Comparison of ENCODE assay signal across 17 cellular contexts in the genomic region with DNA sequence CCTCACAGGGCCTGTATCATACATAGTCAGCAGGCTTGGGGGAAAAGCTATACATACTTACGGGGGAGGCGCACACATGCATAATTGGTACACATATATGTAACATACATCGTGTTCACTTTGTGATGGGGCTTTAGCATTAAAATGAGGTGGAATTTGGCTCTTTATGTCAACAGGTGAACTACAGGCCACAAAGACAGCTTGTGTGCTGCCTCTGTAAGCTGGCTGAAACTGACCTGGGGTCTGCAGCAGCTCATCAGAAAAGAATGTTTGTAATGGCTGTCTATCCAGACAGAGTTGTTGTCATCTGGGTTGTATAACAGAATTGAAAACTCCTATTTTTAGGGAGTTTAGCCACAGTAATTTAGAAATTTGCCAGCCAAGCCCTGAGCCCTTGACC. TPM values are rescaled to one million over a fixed set of nuclear protein-coding genes. Genes with fewer than 3 reads are reported as not detected.
DNase-seq lines count a peak whose midpoint lies in the region; ATAC-seq, FAIRE-seq and TF ChIP-seq lines count a peak whose summit lies in the region.
"Had no signal": no experiment of that assay in that cellular context is flagged by ENCODE, and none has a peak within 500 bp of the region (broad histone marks: within the 10 kb centered on the region; RNA-seq: fewer than 3 reads in every experiment).

No MANE protein-coding gene starts in this region.

- no peak overlapping the region for H2AFZ ChIP-seq in GM23338

- H3K27me3 Mint-ChIP-seq in GM23338 (ENCODE audit: insufficient read depth, low read depth, poor library complexity), result peaks cover 12% of the 10 kb centered on the region
- H3K27me3 Mint-ChIP-seq in T-helper 17 cell, result peaks cover 6% of the 10 kb centered on the region

- no peak for ATAC-seq in GM23338
- ATAC-seq in Panc1, result no peak
- no peak for ATAC-seq in T-helper 17 cell
- ATAC-seq: GM12878, HCT116, K562 had no signal

- H3K4me3 Mint-ChIP-seq in GM23338 (no peak overlapping the region), T-helper 17 cell (no peak overlapping the region)

- no peaks in the 10 kb centered on the region for H4K20me1 ChIP-seq in GM23338 (replicated peaks; ENCODE audit: insufficient read depth)
- H4K20me1 ChIP-seq: BLaER1 treated with 17β-estradiol and CSF1 and Interleukin-3, amounts not matched to agents 10 nM and 100 nM had no signal

- intact Hi-C loops in Panc1 (cut with micrococcal nuclease; ENCODE audit: unreplicated experiment), result no loop called here

- H3K4me2 ChIP-seq in GM23338, result peak overlapping the region; percentile 19
- H3K4me2 ChIP-seq: BLaER1 treated with 17β-estradiol and CSF1 and Interleukin-3, amounts not matched to agents 10 nM and 100 nM had no signal

- H3K79me2 ChIP-seq in GM23338 (replicated peaks; ENCODE audit: insufficient read depth), result no peaks in the 10 kb centered on the region

- no peak for TF ChIP-seq CTCF in GM23338 (conservative IDR thresholded peaks at IDR 0.05; ENCODE audit: low read depth in 2 of 2)
- no peak for TF ChIP-seq CTCF in Panc1 (IDR thresholded peaks at IDR 0.05)

- H3K36me3 Mint-ChIP-seq in GM23338 (ENCODE audit: low read depth) (peaks cover 2% of the 10 kb centered on the region; the same call in 1 of the 3 replicates), T-helper 17 cell (ENCODE audit: low read depth) (no peaks in the 10 kb centered on the region)
- H3K36me3 Mint-ChIP-seq: CD4-positive, CD25-positive, alpha-beta regulatory T cell had no signal

- BruUV-seq in Panc1 (replicated peaks; lab: Mats Ljungman, UMichigan), result TSS peak; percentile 24

- CTCF ChIA-PET in Panc1 (lab: Charles Lee), result no interaction called here

- H3F3A ChIP-seq in GM23338 (replicated peaks; ENCODE audit: low read depth), result peaks cover 12% of the 10 kb centered on the region

- H3K27ac Mint-ChIP-seq in GM23338 (peak overlapping the region; percentile 57), T-helper 17 cell (no peak overlapping the region)
- H3K27ac Mint-ChIP-seq: CD4-positive, CD25-positive, alpha-beta regulatory T cell had no signal

- H3K4me1 ChIP-seq in GM23338 (ENCODE audit: insufficient read depth) (peaks cover 30% of the 10 kb centered on the region), Panc1 (ENCODE audit: control insufficient read depth, insufficient read depth, low read length) (peaks cover 17% of the 10 kb centered on the region)

- H3K36me3 ChIP-seq in GM23338 (ENCODE audit: insufficient read depth), result no peaks in the 10 kb centered on the region
- no peaks in the 10 kb centered on the region for H3K36me3 ChIP-seq in Panc1 (ENCODE audit: control insufficient read depth, insufficient read depth, low read length)
- H3K36me3 ChIP-seq: BLaER1 treated with 17β-estradiol and CSF1 and Interleukin-3, amounts not matched to agents 10 nM and 100 nM had no signal

- no peak for DNase-seq in GM23338 (ENCODE audit: low spot score)
- DNase-seq in HTR-8/SVneo (ENCODE audit: insufficient read length, low spot score), result no peak
- no peak for DNase-seq in Panc1 (ENCODE audit: low read depth, low spot score)
- DNase-seq in left kidney (ENCODE audit: low read depth, low spot score), result peak; percentile 61
- no peak for DNase-seq in NCI-H345 (lab: John Stamatoyannopoulos, UW)
- DNase-seq in HK-2 (ENCODE audit: unreplicated experiment), result no peak
- DNase-seq in cortex of kidney (lab: John Stamatoyannopoulos, UW), result no peak
- no peak for DNase-seq in T-helper 17 cell
- DNase-seq: ACHN; Calu3; CD4-positive, CD25-positive, alpha-beta regulatory T cell; DMS 273 treated with DMSO at 0.1 percent for 48 hours had no signal

- H3K4me1 Mint-ChIP-seq in GM23338 (peaks cover 31% of the 10 kb centered on the region), T-helper 17 cell (peaks cover 4% of the 10 kb centered on the region)

- no peaks in the 10 kb centered on the region for H3K9me2 ChIP-seq in GM23338 (ENCODE audit: insufficient read depth)

- H3K27ac ChIP-seq in GM23338 (ENCODE audit: low read depth) (peak overlapping the region; percentile 48; the same call in 1 of the 2 replicates), Panc1 (ENCODE audit: low read length) (no peak overlapping the region)
- H3K27ac ChIP-seq: BLaER1 treated with 17β-estradiol and CSF1 and Interleukin-3, amounts not matched to agents 10 nM and 100 nM had no signal

- peak; percentile 72 for FAIRE-seq in HTR-8/SVneo (lab: Jason Lieb, UNC)
- FAIRE-seq: GM12878, GM18507, K562 had no signal

- in situ Hi-C loops in Panc1 (cut with HindIII; ENCODE audit: low pct_unique_long_range_greater_than_20kb, low sequenced_read_pairs), result no loop called here

- POLR2A ChIA-PET in Panc1 (lab: Charles Lee), result no interaction called here

- no peaks in the 10 kb centered on the region for H3K9me3 Mint-ChIP-seq in GM23338
- H3K9me3 Mint-ChIP-seq: CD4-positive, CD25-positive, alpha-beta regulatory T cell had no signal

- H3K4me3 ChIP-seq in GM23338, result no peak overlapping the region
- no peak overlapping the region for H3K4me3 ChIP-seq in Panc1 (ENCODE audit: low read depth in 2 of 2, low read length in 2 of 2)
- H3K4me3 ChIP-seq: BLaER1 treated with 17β-estradiol and CSF1 and Interleukin-3, amounts not matched to agents 10 nM and 100 nM; GM12878; K562 had no signal

- H3K27me3 ChIP-seq in GM23338 (ENCODE audit: insufficient read depth), result 0 out of 2 replicates have a peak, but pooled peaks cover under 1% of the 10 kb centered on the region
- H3K27me3 ChIP-seq in Panc1 (ENCODE audit: control insufficient read depth, insufficient read depth, low read length), result no peaks in the 10 kb centered on the region

- no peaks in the 10 kb centered on the region for H3K9me3 ChIP-seq in Panc1 (ENCODE audit: control insufficient read depth, insufficient read depth, low read depth, low read length)
- no peaks in the 10 kb centered on the region for H3K9me3 ChIP-seq in T-helper 17 cell (ENCODE audit: control insufficient read depth, low read length, poor library complexity, severe bottlenecking)

TF ChIP-seq in GM23338, 12 proteins besides CTCF, POLR2A, EP300 and RAD21 (continues in another document):
- TF ChIP-seq ZNF331 (CRISPR knock-in tag; IDR thresholded peaks at IDR 0.05; ENCODE audit: low read depth), result no peak
- TF ChIP-seq EZH2 (IDR thresholded peaks at IDR 0.05; ENCODE audit: low read depth, unreplicated experiment), result no peak
- no peak for TF ChIP-seq STAT1 (IDR thresholded peaks at IDR 0.05; ENCODE audit: unreplicated experiment)
- no peak for TF ChIP-seq EZH2phosphoT487 (IDR thresholded peaks at IDR 0.05; ENCODE audit: unreplicated experiment)
- no peak for TF ChIP-seq NANOG (IDR thresholded peaks at IDR 0.05; ENCODE audit: borderline replicate concordance)

RNA-seq across cellular contexts. Expression of a gene that starts 4.7 kb away (rescaled TPM):
- 33.8 and 36.2 TPM in 2 replicates for total RNA-seq in GM23338 (2014; rRNA removed; shearing (Covaris generic))
- 2.2 and 2.5 TPM in 2 replicates for polyA plus RNA-seq in GM23338 (2016; fragmentation: Nextera tagmentation; extraction: Ambion mirVana)
- total RNA-seq in Panc1 (2021; ENCODE audit: unreplicated experiment) (4.3 TPM), T-helper 17 cell (not detected)
- polyA plus RNA-seq in Panc1 (2012; ENCODE audit: insufficient read length), result 1.5 TPM
- total RNA-seq: CD4-positive, CD25-positive, alpha-beta regulatory T cell; K562 had no signal
- polyA plus RNA-seq: CD4-positive, CD25-positive, alpha-beta regulatory T cell; K562 had no signal
